Comparison of ENCODE assay signal across 8 cellular contexts in the genomic region with DNA sequence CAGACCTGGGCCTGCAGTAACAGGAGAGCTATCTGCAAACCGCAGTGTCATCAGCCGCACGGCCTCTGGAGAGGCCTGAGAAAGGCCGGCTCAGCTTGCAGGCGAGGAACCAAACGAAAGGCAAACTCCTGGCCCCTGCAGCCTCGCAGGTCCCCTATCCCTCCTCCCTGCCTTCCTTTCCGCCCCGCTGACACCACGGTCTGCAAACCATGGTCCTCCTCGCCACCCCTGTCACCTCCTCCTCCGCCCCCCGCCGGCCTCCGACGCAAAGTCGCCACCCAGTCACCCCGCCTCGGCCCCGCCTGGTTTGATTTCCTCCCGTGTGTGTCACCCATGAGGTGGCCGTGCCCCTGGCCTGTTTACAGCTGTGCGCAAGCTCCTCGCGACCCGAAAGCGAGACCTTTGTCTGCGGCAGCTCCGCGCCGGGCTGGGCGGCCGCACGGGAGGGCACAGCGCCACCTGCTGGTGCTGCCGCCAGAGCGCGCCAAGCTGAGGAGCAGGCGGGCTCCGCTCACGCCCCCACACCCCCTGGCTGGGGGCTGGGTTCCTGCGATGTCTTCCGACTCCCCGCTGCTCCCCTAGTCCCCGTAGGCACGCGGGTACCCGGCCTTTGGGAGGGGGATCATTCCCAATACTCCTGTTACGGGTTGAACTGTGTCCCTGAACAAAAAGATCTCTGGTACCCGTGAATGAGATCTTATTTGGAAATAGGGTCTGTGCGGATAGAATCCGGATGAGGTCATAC. TPM values are rescaled to one million over a fixed set of nuclear protein-coding genes. Genes with fewer than 3 reads are reported as not detected.
A peak's percentile ranks its signal among the peaks of the same experiment; 100 is the strongest.
DNase-seq lines count a peak whose midpoint lies in the region; ATAC-seq lines count a peak whose summit lies in the region.

No MANE protein-coding gene starts in this region.

- H3K9me3 Mint-ChIP-seq in activated CD8-positive, alpha-beta T cell treated with anti-CD3 and anti-CD28 coated beads, Interleukin-2, amount 10 ng/mL, durations not matched to agents 7 days and 5 days (ENCODE audit: insufficient read depth): no peaks in the 10 kb centered on the region

- CTCF ChIA-PET in activated CD8-positive, alpha-beta T cell treated with anti-CD3 and anti-CD28 coated beads, Interleukin-2, amount 10 ng/mL, durations not matched to agents 7 days and 5 days (lab: Charles Lee): interaction anchor here (0.6 to 8.5 kb wide), 36 partner anchors 8 to 226 kb away, joined by 3 to 421 read pairs (median 6); a partner anchor contains a TSS

- POLR2A ChIA-PET in activated CD8-positive, alpha-beta T cell treated with anti-CD3 and anti-CD28 coated beads, Interleukin-2, amount 10 ng/mL, durations not matched to agents 7 days and 5 days (lab: Charles Lee): interaction anchor here (0.7 to 2.9 kb wide), 18 partner anchors 10 to 231 kb away, joined by 3 to 64 read pairs (median 5); a partner anchor contains a TSS

- no peaks in the 10 kb centered on the region for H3K27me3 Mint-ChIP-seq in activated CD8-positive, alpha-beta T cell treated with anti-CD3 and anti-CD28 coated beads, Interleukin-2, amount 10 ng/mL, durations not matched to agents 7 days and 5 days (ENCODE audit: low read depth)

- H3K27ac Mint-ChIP-seq in activated CD8-positive, alpha-beta T cell treated with anti-CD3 and anti-CD28 coated beads, Interleukin-2, amount 10 ng/mL, durations not matched to agents 7 days and 5 days: peak overlapping the region; percentile 89

- ATAC-seq in HG03097 (IDR thresholded peaks at IDR 0.05; ENCODE audit: low FRiP score, unreplicated experiment): peak; percentile 48
- ATAC-seq in activated CD8-positive, alpha-beta T cell treated with anti-CD3 and anti-CD28 coated beads, Interleukin-2, amount 10 ng/mL, durations not matched to agents 7 days and 5 days: peak; percentile 69

- peaks cover 19% of the 10 kb centered on the region for H3K36me3 Mint-ChIP-seq in activated CD8-positive, alpha-beta T cell treated with anti-CD3 and anti-CD28 coated beads, Interleukin-2, amount 10 ng/mL, durations not matched to agents 7 days and 5 days (ENCODE audit: low read depth)

- H3K4me1 Mint-ChIP-seq in activated CD8-positive, alpha-beta T cell treated with anti-CD3 and anti-CD28 coated beads, Interleukin-2, amount 10 ng/mL, durations not matched to agents 7 days and 5 days (ENCODE audit: low read depth): peaks cover 80% of the 10 kb centered on the region

- H3K4me3 Mint-ChIP-seq in activated CD8-positive, alpha-beta T cell treated with anti-CD3 and anti-CD28 coated beads, Interleukin-2, amount 10 ng/mL, durations not matched to agents 7 days and 5 days: peak overlapping the region; percentile 69

- peak; percentile 73 for DNase-seq in NK-92 treated with Interleukin-12 subunit alpha and Interleukin-12 subunit beta, amount 100 ng/mL, for 24 hours (lab: John Stamatoyannopoulos, UW)
- DNase-seq in NK-92 (lab: John Stamatoyannopoulos, UW; ENCODE audit: unreplicated experiment) (no peak), NCI-H774 (lab: John Stamatoyannopoulos, UW) (peak; percentile 77), midbrain (lab: John Stamatoyannopoulos, UW) (peak; percentile 83)
- DNase-seq in activated CD8-positive, alpha-beta T cell treated with anti-CD3 and anti-CD28 coated beads, Interleukin-2, amount 10 ng/mL, durations not matched to agents 7 days and 5 days: peak; percentile 97
- peak; percentile 79 for DNase-seq in effector CD8-positive, alpha-beta T cell (lab: John Stamatoyannopoulos, UW)
- peak; percentile 89 to 91 for DNase-seq in stimulated activated CD8-positive, alpha-beta memory T cell treated with anti-CD3 and anti-CD28 coated beads, Interleukin-2, amount 100 ng/mL, for 48 hours (ENCODE audit: low read depth in 2 of 2)

RNA-seq across cellular contexts. Expression of a gene that starts 19.4 kb away (rescaled TPM):
- total RNA-seq in activated CD8-positive, alpha-beta T cell treated with anti-CD3 and anti-CD28 coated beads, Interleukin-2, amount 10 ng/mL, durations not matched to agents 7 days and 5 days: 1 to 10 TPM; 3.1 to 4.1 TPM

RNA-seq across cellular contexts. Expression of a gene that starts 23.3 kb away (rescaled TPM):
- total RNA-seq in activated CD8-positive, alpha-beta T cell treated with anti-CD3 and anti-CD28 coated beads, Interleukin-2, amount 10 ng/mL, durations not matched to agents 7 days and 5 days: 100 to 1,000 TPM in 1 of 2 experiments, 10 to 100 TPM in 1; 85.7 to 102 TPM
